Comparison of ENCODE assay signal across 19 cellular contexts in the genomic region with DNA sequence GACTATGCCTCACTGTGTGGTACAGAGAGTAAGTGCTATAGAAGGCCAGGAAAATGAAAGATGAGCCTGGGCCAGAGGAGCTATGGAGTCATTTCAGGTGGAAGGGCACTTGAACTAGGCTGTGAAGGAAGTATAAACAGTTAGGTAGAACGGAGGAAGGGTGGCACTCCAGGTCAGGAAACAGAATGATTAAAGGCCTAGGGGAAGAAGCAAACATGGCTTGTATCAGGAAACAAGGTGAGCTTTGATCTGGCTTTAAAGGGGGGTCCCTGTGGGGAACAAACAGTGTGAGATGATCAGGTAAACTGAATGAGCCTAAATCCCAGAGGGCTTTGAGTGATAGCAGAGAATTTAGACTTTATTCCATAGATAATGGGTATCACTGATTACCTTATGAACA. TPM values are rescaled to one million over a fixed set of nuclear protein-coding genes. Genes with fewer than 3 reads are reported as not detected.
DNase-seq lines count a peak whose midpoint lies in the region; ATAC-seq and TF ChIP-seq lines count a peak whose summit lies in the region.
"Had no signal": no experiment of that assay in that cellular context is flagged by ENCODE, and none has a peak within 500 bp of the region (broad histone marks: within the 10 kb centered on the region; RNA-seq: fewer than 3 reads in every experiment).

No MANE protein-coding gene starts in this region.

- DNase-seq in NCI-H510A treated with DMSO at 0.1 percent for 48 hours (lab: John Stamatoyannopoulos, UW) = peak; percentile 58
- no peak for DNase-seq in NCI-H510A (lab: John Stamatoyannopoulos, UW)
- no peak for DNase-seq in CD4-positive, alpha-beta memory T cell
- no peak for DNase-seq in activated CD4-positive, alpha-beta memory T cell treated with anti-CD3 and anti-CD28 coated beads, Interleukin-2, amount 10 ng/mL, durations not matched to agents 7 days and 5 days
- DNase-seq in mesothelial cell of epicardium (ENCODE audit: low spot score in 2 of 2, unreplicated experiment in 2 of 2) = no peak
- no peak for DNase-seq in NCI-H1694 treated with DMSO at 0.1 percent for 48 hours (lab: John Stamatoyannopoulos, UW)
- DNase-seq in activated CD8-positive, alpha-beta memory T cell treated with anti-CD3 and anti-CD28 coated beads, Interleukin-2, amount 50 U/mL, for 4 hours = no peak
- DNase-seq: activated CD4-positive, alpha-beta T cell treated with anti-CD3 and anti-CD28 coated beads for 4 hours; activated gamma-delta T cell treated with Interleukin-2 at 50 U/mL for 16 hours; aorta; COR-L47; H7; Karpas-422; MV-4-11; NCI-H748 treated with DMSO at 0.1 percent for 48 hours; transverse colon had no signal

- H3K9me3 Mint-ChIP-seq in CD4-positive, alpha-beta memory T cell = no peaks in the 10 kb centered on the region
- no peaks in the 10 kb centered on the region for H3K9me3 Mint-ChIP-seq in activated CD4-positive, alpha-beta memory T cell treated with anti-CD3 and anti-CD28 coated beads, Interleukin-2, amount 10 ng/mL, durations not matched to agents 7 days and 5 days
- no peaks in the 10 kb centered on the region for H3K9me3 Mint-ChIP-seq in mesothelial cell of epicardium

- H3K27ac ChIP-seq in CD4-positive, alpha-beta memory T cell (ENCODE audit: low read depth, low read length) = no peak overlapping the region
- H3K27ac ChIP-seq: cardiac muscle cell, RWPE1, transverse colon had no signal

- H3K4me3 ChIP-seq in CD4-positive, alpha-beta memory T cell (ENCODE audit: low read length in 2 of 2) = no peak overlapping the region
- H3K4me3 ChIP-seq: cardiac muscle cell, transverse colon had no signal

- ATAC-seq in GM21786 (IDR thresholded peaks at IDR 0.05; ENCODE audit: unreplicated experiment) = no peak

- POLR2A ChIA-PET in CD4-positive, alpha-beta memory T cell (lab: Charles Lee; ENCODE audit: partially characterized antibody) = interaction anchor here (2.1 kb wide), 1 partner anchor 17 kb away, joined by 8 read pairs; the partner anchor contains the start of gene MAP3K3
- POLR2A ChIA-PET in activated CD4-positive, alpha-beta memory T cell treated with anti-CD3 and anti-CD28 coated beads, Interleukin-2, amount 10 ng/mL, durations not matched to agents 7 days and 5 days (lab: Charles Lee) = no interaction called here

- H3K36me3 ChIP-seq in CD4-positive, alpha-beta memory T cell (ENCODE audit: insufficient read depth, low read length) = peaks cover 30% of the 10 kb centered on the region
- H3K36me3 ChIP-seq: cardiac muscle cell had no signal

- H3K4me1 ChIP-seq in CD4-positive, alpha-beta memory T cell (ENCODE audit: insufficient read depth, low read length) = peaks cover 15% of the 10 kb centered on the region

- TF ChIP-seq CTCF in mesothelial cell of epicardium (IDR thresholded peaks at IDR 0.05; ENCODE audit: unreplicated experiment) = no peak

- peaks cover 18 to 30% (median 26%) of the 10 kb centered on the region in 4 donors for H3K4me1 Mint-ChIP-seq in CD4-positive, alpha-beta memory T cell
- H3K4me1 Mint-ChIP-seq in activated CD4-positive, alpha-beta memory T cell treated with anti-CD3 and anti-CD28 coated beads, Interleukin-2, amount 10 ng/mL, durations not matched to agents 7 days and 5 days = peaks cover 7% of the 10 kb centered on the region
- peaks cover 28% of the 10 kb centered on the region for H3K4me1 Mint-ChIP-seq in mesothelial cell of epicardium

- no peaks in the 10 kb centered on the region for H3K27me3 ChIP-seq in CD4-positive, alpha-beta memory T cell (ENCODE audit: insufficient read depth, low read length)
- H3K27me3 ChIP-seq: cardiac muscle cell, transverse colon had no signal

- CTCF ChIA-PET in CD4-positive, alpha-beta memory T cell (lab: Charles Lee; ENCODE audit: partially characterized antibody) = interaction anchor here (1.0 to 2.0 kb wide), 3 partner anchors 37 to 213 kb away, joined by 3 to 6 read pairs (median 4); no protein-coding TSS in a partner anchor
- CTCF ChIA-PET in activated CD4-positive, alpha-beta memory T cell treated with anti-CD3 and anti-CD28 coated beads, Interleukin-2, amount 10 ng/mL, durations not matched to agents 7 days and 5 days (lab: Charles Lee) = no interaction called here

- H3K4me3 Mint-ChIP-seq in CD4-positive, alpha-beta memory T cell = no peak overlapping the region
- H3K4me3 Mint-ChIP-seq in activated CD4-positive, alpha-beta memory T cell treated with anti-CD3 and anti-CD28 coated beads, Interleukin-2, amount 10 ng/mL, durations not matched to agents 7 days and 5 days = no peak overlapping the region
- H3K4me3 Mint-ChIP-seq in mesothelial cell of epicardium = no peak overlapping the region

- peaks cover 34 to 55% of the 10 kb centered on the region in 2 donors for H3K36me3 Mint-ChIP-seq in CD4-positive, alpha-beta memory T cell
- H3K36me3 Mint-ChIP-seq in activated CD4-positive, alpha-beta memory T cell treated with anti-CD3 and anti-CD28 coated beads, Interleukin-2, amount 10 ng/mL, durations not matched to agents 7 days and 5 days (ENCODE audit: low read depth) = peaks cover 29% of the 10 kb centered on the region
- peaks cover 4% of the 10 kb centered on the region for H3K36me3 Mint-ChIP-seq in mesothelial cell of epicardium

- H3K27ac Mint-ChIP-seq in CD4-positive, alpha-beta memory T cell = peak overlapping the region in 6 of 7 donors; percentile 1 to 94 (median 78)
- H3K27ac Mint-ChIP-seq in activated CD4-positive, alpha-beta memory T cell treated with anti-CD3 and anti-CD28 coated beads, Interleukin-2, amount 10 ng/mL, durations not matched to agents 7 days and 5 days = peak overlapping the region; percentile 16
- H3K27ac Mint-ChIP-seq in mesothelial cell of epicardium = peak overlapping the region; percentile 76

- intact Hi-C loops in CD4-positive, alpha-beta memory T cell (cut with micrococcal nuclease) = no loop called here

- no peaks in the 10 kb centered on the region for H3K9me3 ChIP-seq in CD4-positive, alpha-beta memory T cell (ENCODE audit: control insufficient read depth in 1 of 2, low read length in 2 of 2)
- H3K9me3 ChIP-seq: transverse colon had no signal

- H3K27me3 Mint-ChIP-seq in CD4-positive, alpha-beta memory T cell = no peaks in the 10 kb centered on the region
- no peaks in the 10 kb centered on the region for H3K27me3 Mint-ChIP-seq in activated CD4-positive, alpha-beta memory T cell treated with anti-CD3 and anti-CD28 coated beads, Interleukin-2, amount 10 ng/mL, durations not matched to agents 7 days and 5 days
- H3K27me3 Mint-ChIP-seq in mesothelial cell of epicardium (ENCODE audit: low read depth) = no peaks in the 10 kb centered on the region

RNA-seq across cellular contexts. Expression of gene MAP3K3, which starts 16.9 kb away (rescaled TPM):
- 10 to 100 TPM; 98.5 to 98.8 TPM for total RNA-seq in CD4-positive, alpha-beta memory T cell
- polyA plus RNA-seq in CD4-positive, alpha-beta memory T cell = 10 to 100 TPM; 29.5 to 50.8 TPM
- 10 to 100 TPM; 46.5 to 47.8 TPM for total RNA-seq in activated CD4-positive, alpha-beta memory T cell treated with anti-CD3 and anti-CD28 coated beads, Interleukin-2, amount 10 ng/mL, durations not matched to agents 7 days and 5 days
- 23.1 to 24.0 TPM (median 23.4 TPM) in 3 replicates for total RNA-seq in mesothelial cell of epicardium

RNA-seq across cellular contexts. Expression of gene TACO1, which starts 38.4 kb away (rescaled TPM):
- total RNA-seq in CD4-positive, alpha-beta memory T cell = 10 to 100 TPM; 17.7 to 20.3 TPM
- polyA plus RNA-seq in CD4-positive, alpha-beta memory T cell = 10 to 100 TPM; 21.8 to 22.8 TPM
- total RNA-seq in activated CD4-positive, alpha-beta memory T cell treated with anti-CD3 and anti-CD28 coated beads, Interleukin-2, amount 10 ng/mL, durations not matched to agents 7 days and 5 days = 10 to 100 TPM; 26.7 to 27.9 TPM
- total RNA-seq in mesothelial cell of epicardium = 14.2 to 18.9 TPM (median 16.2 TPM) in 3 replicates

Comparison
In these comparisons a context has a peak if more than half of its experiments do, and no peak if none do; other contexts are left out.
1. H3K27ac Mint-ChIP-seq: peak in every context shown above with its lines; median percentile 78 in CD4-positive, alpha-beta memory T cell; 76 in mesothelial cell of epicardium; 16 in activated CD4-positive, alpha-beta memory T cell treated with anti-CD3 and anti-CD28 coated beads, Interleukin-2, amount 10 ng/mL, durations not matched to agents 7 days and 5 days.